In genomic region chr4:122815248-122815647, GRCh38 we compare ENCODE assay signal across 1 cellular context.
TF ChIP-seq lines count a peak whose summit lies in the region.

No MANE protein-coding gene starts in this region.

TF ChIP-seq in GM12878, 131 proteins besides CTCF, POLR2A, EP300 and RAD21 (continued from another document):
- TF ChIP-seq RFX5 (IDR thresholded peaks at IDR 0.05; ENCODE audit: low read depth, low read length) (no peak), IKZF2 (IDR thresholded peaks at IDR 0.05) (no peak), SPI1 (IDR thresholded peaks at IDR 0.05; ENCODE audit: borderline replicate concordance, insufficient read depth, low read depth, low read length) (no peak)
- TF ChIP-seq, protein P1, sequence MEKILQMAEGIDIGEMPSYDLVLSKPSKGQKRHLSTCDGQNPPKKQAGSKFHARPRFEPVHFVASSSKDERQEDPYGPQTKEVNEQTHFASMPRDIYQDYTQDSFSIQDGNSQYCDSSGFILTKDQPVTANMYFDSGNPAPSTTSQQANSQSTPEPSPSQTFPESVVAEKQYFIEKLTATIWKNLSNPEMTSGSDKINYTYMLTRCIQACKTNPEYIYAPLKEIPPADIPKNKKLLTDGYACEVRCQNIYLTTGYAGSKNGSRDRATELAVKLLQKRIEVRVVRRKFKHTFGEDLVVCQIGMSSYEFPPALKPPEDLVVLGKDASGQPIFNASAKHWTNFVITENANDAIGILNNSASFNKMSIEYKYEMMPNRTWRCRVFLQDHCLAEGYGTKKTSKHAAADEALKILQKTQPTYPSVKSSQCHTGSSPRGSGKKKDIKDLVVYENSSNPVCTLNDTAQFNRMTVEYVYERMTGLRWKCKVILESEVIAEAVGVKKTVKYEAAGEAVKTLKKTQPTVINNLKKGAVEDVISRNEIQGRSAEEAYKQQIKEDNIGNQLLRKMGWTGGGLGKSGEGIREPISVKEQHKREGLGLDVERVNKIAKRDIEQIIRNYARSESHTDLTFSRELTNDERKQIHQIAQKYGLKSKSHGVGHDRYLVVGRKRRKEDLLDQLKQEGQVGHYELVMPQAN (conservative IDR thresholded peaks at IDR 0.05): no peak
